ENCODE assay signal across 15 cellular contexts in genomic region chr13:27104606-27105005, GRCh38.
DNase-seq lines count a peak whose midpoint lies in the region; ATAC-seq, FAIRE-seq and TF ChIP-seq lines count a peak whose summit lies in the region.
"Had no signal": no experiment of that assay in that cellular context is flagged by ENCODE, and none has a peak within 500 bp of the region (broad histone marks: within the 10 kb centered on the region; RNA-seq: fewer than 3 reads in every experiment).

No MANE protein-coding gene starts in this region.

- H3K27ac ChIP-seq in A549 (no peak overlapping the region), IMR-90 (ENCODE audit: insufficient read depth, low read length) (no peak overlapping the region), body of pancreas (no peak overlapping the region)
- H3K27ac ChIP-seq: HL-60 had no signal

- peaks cover 37 to 49% of the 10 kb centered on the region in 2 experiments for H3K79me1 ChIP-seq in IMR-90 (ENCODE audit: low read depth in 1 of 2, low read length in 2 of 2)

- no peak overlapping the region for H2BK20ac ChIP-seq in IMR-90 (ENCODE audit: low read depth, low read length)

- no peak overlapping the region for H2BK15ac ChIP-seq in IMR-90 (ENCODE audit: low read depth, low read length)

- no peak overlapping the region for H4K5ac ChIP-seq in IMR-90 (ENCODE audit: low read depth, low read length)

- DNase-seq in A549 (ENCODE audit: low read depth in 1 of 2, low spot score in 1 of 2) = no peak
- DNase-seq in IMR-90 = no peak
- no peak for DNase-seq in body of pancreas
- DNase-seq in HCEC 1CT = no peak
- DNase-seq in CD1c-positive myeloid dendritic cell (ENCODE audit: extremely low spot score) = no peak
- DNase-seq: CD4-positive, CD25-positive, alpha-beta regulatory T cell; DMS53; GF-D8; GOT3; HFFc6 had no signal

- ATAC-seq in A549 = no peak
- ATAC-seq in IMR-90 (ENCODE audit: low read depth) = no peak
- peak; percentile 12 for ATAC-seq in body of pancreas
- peak; percentile 66 for ATAC-seq in esophagus mucosa
- ATAC-seq in HG03521 (IDR thresholded peaks at IDR 0.05; ENCODE audit: unreplicated experiment) = no peak

- no peaks in the 10 kb centered on the region; the same call in 1 of the 2 replicates for H4K20me1 ChIP-seq in IMR-90 (ENCODE audit: insufficient read depth, low read length)

- H3K9me1 ChIP-seq in IMR-90 (ENCODE audit: insufficient read depth, low read length) = peaks cover 6% of the 10 kb centered on the region; the same call in 1 of the 2 replicates

- TF ChIP-seq EP300 in A549 (IDR thresholded peaks at IDR 0.05) = no peak

- H3K9me3 ChIP-seq in A549 = no peaks in the 10 kb centered on the region
- H3K9me3 ChIP-seq in IMR-90 (ENCODE audit: control insufficient read depth, insufficient read depth, low read length) = no peaks in the 10 kb centered on the region
- no peaks in the 10 kb centered on the region for H3K9me3 ChIP-seq in body of pancreas
- H3K9me3 ChIP-seq: HAP-1 had no signal

- H3K4me2 ChIP-seq in A549 (no peak overlapping the region), IMR-90 (ENCODE audit: low read depth, low read length) (no peak overlapping the region)

- WGBS in A549 (ENCODE audit: missing lambda C conversion rate) = 68% methylated on average over 4 of the region's 4 CpGs
- no CpG with 5 or more reads among the region's 4 CpGs for WGBS in IMR-90 (ENCODE audit: extremely low coverage in 2 of 2, insufficient read length in 1 of 2), 2 experiments
- 44 to 61% methylated on average over 4 of the region's 4 CpGs for WGBS in body of pancreas, 2 donors

- no peak overlapping the region for H2AK9ac ChIP-seq in IMR-90 (replicated peaks; ENCODE audit: low read depth, low read length, poor library complexity)

- in situ Hi-C loops in IMR-90 (cut with MboI; ENCODE audit: low sequenced_read_pairs) = no loop called here

- intact Hi-C loops in IMR-90 (cut with micrococcal nuclease) (no loop called here), body of pancreas (cut with DNase I) (no loop called here)

- dilution Hi-C loops in IMR-90 (cut with HindIII; ENCODE audit: low sequenced_read_pairs, unreplicated experiment) = no loop called here

- TF ChIP-seq POLR2A in A549 (IDR thresholded peaks at IDR 0.05; ENCODE audit: low read length) = no peak
- TF ChIP-seq POLR2A in IMR-90 (IDR thresholded peaks at IDR 0.05; ENCODE audit: low read depth, low read length) = no peak
- no peak for TF ChIP-seq POLR2A in body of pancreas (IDR thresholded peaks at IDR 0.05)

- no peak for FAIRE-seq in A549 (lab: Jason Lieb, UNC)
- FAIRE-seq: GM19239 had no signal

- no TSS peak for BruUV-seq in IMR-90 (replicated peaks; lab: Mats Ljungman, UMichigan)

- H2BK120ac ChIP-seq in IMR-90 (ENCODE audit: low read depth, low read length) = no peak overlapping the region

- H4K8ac ChIP-seq in IMR-90 (ENCODE audit: low read depth in 2 of 2, low read length in 2 of 2) = no peak overlapping the region

- TF ChIP-seq RAD21 in A549 (conservative IDR thresholded peaks at IDR 0.05 in 1 of 2, IDR thresholded peaks at IDR 0.05 in 1 of 2) (no peak), IMR-90 (IDR thresholded peaks at IDR 0.05; ENCODE audit: low read length) (no peak)

- POLR2A ChIA-PET in A549 (lab: Yijun Ruan, JAX) = no interaction called here
- POLR2A ChIA-PET in IMR-90 (lab: Charles Lee; ENCODE audit: unreplicated experiment) = no interaction called here

- no peak overlapping the region for H3K56ac ChIP-seq in IMR-90 (ENCODE audit: extremely low read depth, insufficient read depth, low read length)

- H3K36me3 ChIP-seq in IMR-90 (ENCODE audit: control insufficient read depth, insufficient read depth, low read length) (peaks cover 11% of the 10 kb centered on the region), body of pancreas (replicated peaks in 1 of 2; ENCODE audit: insufficient read depth in 1 of 2, low read depth in 2 of 2) (no peaks in the 10 kb centered on the region)

- CTCF ChIA-PET in A549 (lab: Yijun Ruan, JAX) = no interaction called here
- CTCF ChIA-PET in IMR-90 (lab: Yijun Ruan, JAX) = no interaction called here

- H3K27me3 ChIP-seq in IMR-90 (ENCODE audit: control insufficient read depth, insufficient read depth, low read length) (no peaks in the 10 kb centered on the region), body of pancreas (no peaks in the 10 kb centered on the region)

- H3K4me1 ChIP-seq in A549 = no peaks in the 10 kb centered on the region
- peaks cover 5% of the 10 kb centered on the region for H3K4me1 ChIP-seq in IMR-90 (ENCODE audit: control insufficient read depth, insufficient read depth, low read length)
- peaks cover 5% of the 10 kb centered on the region for H3K4me1 ChIP-seq in body of pancreas

- TF ChIP-seq CTCF in A549 (IDR thresholded peaks at IDR 0.05) (no peak), IMR-90 (conservative IDR thresholded peaks at IDR 0.05; ENCODE audit: low read depth, low read length) (no peak), body of pancreas (IDR thresholded peaks at IDR 0.05) (no peak)

- H4K91ac ChIP-seq in IMR-90 (ENCODE audit: insufficient read depth, low read depth, low read length) = no peak overlapping the region

- no peak overlapping the region for H3K18ac ChIP-seq in IMR-90 (ENCODE audit: low read depth, low read length)

- H2AFZ ChIP-seq in IMR-90 (replicated peaks; ENCODE audit: low read length, poor library complexity) = no peak overlapping the region

- no peak overlapping the region for H3K4me3 ChIP-seq in A549
- no peak overlapping the region for H3K4me3 ChIP-seq in IMR-90 (ENCODE audit: insufficient read depth, low read depth, low read length)
- no peak overlapping the region for H3K4me3 ChIP-seq in body of pancreas
- H3K4me3 ChIP-seq: HAP-1 had no signal

- H3K14ac ChIP-seq in IMR-90 (replicated peaks; ENCODE audit: low read depth, low read length) = no peak overlapping the region

- no peak overlapping the region for H2BK5ac ChIP-seq in IMR-90 (ENCODE audit: low read depth, low read length, poor library complexity, severe bottlenecking)

- no peak overlapping the region for H2AK5ac ChIP-seq in IMR-90 (ENCODE audit: low read depth, low read length)

- no peak overlapping the region for H3K9ac ChIP-seq in IMR-90 (ENCODE audit: low read depth, low read length)

- no peak overlapping the region for H3K4ac ChIP-seq in IMR-90 (ENCODE audit: low read depth, low read length)

- no peak overlapping the region for H3K23ac ChIP-seq in IMR-90 (ENCODE audit: low read depth, low read length)

TF ChIP-seq in A549, 52 proteins besides CTCF, POLR2A, EP300 and RAD21:
- TF ChIP-seq RNF2 (IDR thresholded peaks at IDR 0.05; ENCODE audit: borderline replicate concordance, low read depth) = no peak
- peak; percentile 49 to 75; a peak in 3 of 4 replicates for TF ChIP-seq CEBPB (IDR thresholded peaks at IDR 0.05)
- TF ChIP-seq HMGXB4 (CRISPR knock-in tag; IDR thresholded peaks at IDR 0.05; ENCODE audit: borderline replicate concordance) = no peak
- TF ChIP-seq BHLHE40 (IDR thresholded peaks at IDR 0.05; ENCODE audit: low read depth, low read length) = no peak
TF ChIP-seq in A549: peak in this region for 1.

TF ChIP-seq in IMR-90, 13 proteins besides CTCF, POLR2A, EP300 and RAD21:
- TF ChIP-seq CEBPB (IDR thresholded peaks at IDR 0.05; ENCODE audit: low read depth, low read length) = peak; percentile 94
- TF ChIP-seq CHD1 (IDR thresholded peaks at IDR 0.05; ENCODE audit: low read depth, low read length) = no peak

Comparison
In these comparisons a context has a peak if more than half of its experiments do, and no peak if none do; other contexts are left out.
1. ATAC-seq: peak in body of pancreas (single experiment) and esophagus mucosa (single experiment); none in A549 (0 of 2), IMR-90 (single experiment) and HG03521 (single experiment).